ENCODE assay signal across 11 cellular contexts in genomic region chr16:68088130-68088972, GRCh38. TPM values are rescaled to one million over a fixed set of nuclear protein-coding genes. Genes with fewer than 3 reads are reported as not detected.
DNase-seq lines count a peak whose midpoint lies in the region; ATAC-seq and TF ChIP-seq lines count a peak whose summit lies in the region.
"Had no signal": no experiment of that assay in that cellular context is flagged by ENCODE, and none has a peak within 500 bp of the region (broad histone marks: within the 10 kb centered on the region; RNA-seq: fewer than 3 reads in every experiment).

No MANE protein-coding gene starts in this region.

- TF ChIP-seq CTCF in MCF 10A (IDR thresholded peaks at IDR 0.05; ENCODE audit: unreplicated experiment) (no peak), breast epithelium (IDR thresholded peaks at IDR 0.05) (no peak), hepatocyte (IDR thresholded peaks at IDR 0.05; ENCODE audit: poor library complexity) (no peak)

- H3K27ac ChIP-seq in breast epithelium (no peak overlapping the region), hepatocyte (no peak overlapping the region)
- H3K27ac ChIP-seq: GM23248 had no signal

- CTCF ChIA-PET in MCF 10A (lab: Yijun Ruan, JAX), result interaction anchor here (0.5 kb wide), 1 partner anchor 23 kb away, joined by 4 read pairs; no protein-coding TSS in a partner anchor

- no TSS peak for BruUV-seq in MCF 10A (replicated peaks; lab: Mats Ljungman, UMichigan)

- DNase-seq in MCF 10A (ENCODE audit: unreplicated experiment), result no peak
- no peak for DNase-seq in breast epithelium (ENCODE audit: low spot score in 2 of 2)
- DNase-seq in T-helper 17 cell, result no peak
- DNase-seq in hepatocyte (ENCODE audit: low spot score), result no peak
- DNase-seq in stimulated activated naive CD8-positive, alpha-beta T cell treated with anti-CD3 and anti-CD28 coated beads, Interleukin-15, amount 100 ng/mL, for 72 hours, result no peak
- DNase-seq in cardiac septum (ENCODE audit: low spot score), result no peak
- no peak for DNase-seq in DMS153 treated with DMSO at 0.1 percent for 48 hours (lab: John Stamatoyannopoulos, UW; ENCODE audit: unreplicated experiment)
- DNase-seq: GM23248; NCI-H2029; stimulated activated CD4-positive, alpha-beta T cell treated with anti-CD3 and anti-CD28 coated beads, Interleukin-15, amount 100 ng/mL, for 24 hours had no signal

- H3K27ac Mint-ChIP-seq in MCF 10A (ENCODE audit: low read depth, unreplicated experiment) (peak overlapping the region; percentile 57), T-helper 17 cell (peak overlapping the region; percentile 96)
- H3K27ac Mint-ChIP-seq in stimulated activated naive CD8-positive, alpha-beta T cell treated with anti-CD3 and anti-CD28 coated beads, Interleukin-15, amount 100 ng/mL, for 72 hours, result peak overlapping the region in 1 of 2 donors; percentile 1

- no peak overlapping the region for H3K4me3 ChIP-seq in breast epithelium
- H3K4me3 ChIP-seq in hepatocyte, result no peak overlapping the region

- no peaks in the 10 kb centered on the region for H3K27me3 ChIP-seq in breast epithelium
- no peaks in the 10 kb centered on the region for H3K27me3 ChIP-seq in hepatocyte

- H3K9me2 ChIP-seq in hepatocyte (replicated peaks; ENCODE audit: insufficient read depth), result no peaks in the 10 kb centered on the region

- POLR2A ChIA-PET in MCF 10A (lab: Yijun Ruan, JAX), result interaction anchor here (1.1 to 7.9 kb wide), 7 partner anchors 16 to 255 kb away, joined by 3 to 104 read pairs (median 9); partner anchors contain the start of gene ESRP2

- H3K36me3 Mint-ChIP-seq in MCF 10A (ENCODE audit: insufficient read depth, unreplicated experiment) (no peaks in the 10 kb centered on the region), T-helper 17 cell (ENCODE audit: low read depth) (peaks cover 2% of the 10 kb centered on the region)

- H3K4me1 Mint-ChIP-seq in MCF 10A (ENCODE audit: insufficient read depth, unreplicated experiment) (peaks cover 45% of the 10 kb centered on the region), T-helper 17 cell (peaks cover 53% of the 10 kb centered on the region)
- H3K4me1 Mint-ChIP-seq in stimulated activated naive CD8-positive, alpha-beta T cell treated with anti-CD3 and anti-CD28 coated beads, Interleukin-15, amount 100 ng/mL, for 72 hours, result peaks cover 58% of the 10 kb centered on the region

- H3K36me3 ChIP-seq in breast epithelium (no peaks in the 10 kb centered on the region), hepatocyte (replicated peaks; ENCODE audit: insufficient read depth, low read depth) (no peaks in the 10 kb centered on the region)

- H3K79me2 ChIP-seq in hepatocyte, result peaks cover 76% of the 10 kb centered on the region

- no peak for TF ChIP-seq POLR2A in breast epithelium (IDR thresholded peaks at IDR 0.05)

- H3K27me3 Mint-ChIP-seq in MCF 10A (ENCODE audit: insufficient read depth, unreplicated experiment) (no peaks in the 10 kb centered on the region), T-helper 17 cell (no peaks in the 10 kb centered on the region)
- no peaks in the 10 kb centered on the region for H3K27me3 Mint-ChIP-seq in stimulated activated naive CD8-positive, alpha-beta T cell treated with anti-CD3 and anti-CD28 coated beads, Interleukin-15, amount 100 ng/mL, for 72 hours

- no peaks in the 10 kb centered on the region for H3K9me3 ChIP-seq in breast epithelium
- no peaks in the 10 kb centered on the region for H3K9me3 ChIP-seq in T-helper 17 cell (ENCODE audit: control insufficient read depth, low read length, poor library complexity, severe bottlenecking)
- H3K9me3 ChIP-seq in hepatocyte (ENCODE audit: low read depth), result no peaks in the 10 kb centered on the region

- intact Hi-C loops in MCF 10A (cut with micrococcal nuclease) (no loop called here), breast epithelium (cut with DNase I; ENCODE audit: low total_unique reads) (loop anchor here (10.0 kb wide), 1 partner anchor 146 kb away; the partner anchor contains the start of gene ESRP2), cardiac septum (cut with DNase I) (no loop called here)

- H3K9me3 Mint-ChIP-seq in MCF 10A (ENCODE audit: unreplicated experiment), result no peaks in the 10 kb centered on the region
- H3K9me3 Mint-ChIP-seq in stimulated activated naive CD8-positive, alpha-beta T cell treated with anti-CD3 and anti-CD28 coated beads, Interleukin-15, amount 100 ng/mL, for 72 hours, result no peaks in the 10 kb centered on the region

- ATAC-seq in T-helper 17 cell, result no peak
- no peak for ATAC-seq in stimulated activated naive CD8-positive, alpha-beta T cell treated with anti-CD3 and anti-CD28 coated beads, Interleukin-15, amount 100 ng/mL, for 72 hours
- ATAC-seq in GM19324 (IDR thresholded peaks at IDR 0.05; ENCODE audit: low FRiP score, unreplicated experiment), result no peak

- peaks cover 39% of the 10 kb centered on the region for H4K20me1 ChIP-seq in hepatocyte (ENCODE audit: insufficient read depth, poor library complexity, severe bottlenecking)

- peaks cover 4 to 14% of the 10 kb centered on the region in 2 donors for H3K4me1 ChIP-seq in breast epithelium
- peaks cover 33% of the 10 kb centered on the region for H3K4me1 ChIP-seq in hepatocyte (ENCODE audit: insufficient read depth)

- 93% methylated on average over 9 of the region's 9 CpGs for WGBS in hepatocyte (ENCODE audit: low lambda C conversion rate, missing lambda C conversion rate)

- peak overlapping the region; percentile 82 for H3K4me2 ChIP-seq in hepatocyte

- H3K4me3 Mint-ChIP-seq in MCF 10A (ENCODE audit: unreplicated experiment) (peak overlapping the region; percentile 80), T-helper 17 cell (peak overlapping the region; percentile 89)
- H3K4me3 Mint-ChIP-seq in stimulated activated naive CD8-positive, alpha-beta T cell treated with anti-CD3 and anti-CD28 coated beads, Interleukin-15, amount 100 ng/mL, for 72 hours, result peak overlapping the region; percentile 82 to 89

- H2AFZ ChIP-seq in hepatocyte, result no peak overlapping the region
- H2AFZ ChIP-seq: GM23248 had no signal

RNA-seq across cellular contexts. Expression of gene NFATC3, which starts 3.2 kb away (rescaled TPM):
- total RNA-seq in MCF 10A (2022), result 18.5 and 24.1 TPM in 2 replicates
- total RNA-seq in breast epithelium, result 10 to 100 TPM; 52.0 to 64.2 (median 60.6) TPM
- 100 to 1,000 TPM in 1 of 2 donors, 10 to 100 TPM in 1; 94.5 to 101 TPM for total RNA-seq in T-helper 17 cell
- total RNA-seq in hepatocyte, result 33.3 and 35.9 TPM in 2 replicates
- 13.1 and 15.1 TPM in 2 replicates for polyA plus RNA-seq in hepatocyte
- 22.9 TPM for total RNA-seq in cardiac septum
